19 cellular contexts compared by ENCODE assay signal in genomic region chr16:8590161-8590688, GRCh38. TPM values are rescaled to one million over a fixed set of nuclear protein-coding genes. Genes with fewer than 3 reads are reported as not detected.
DNase-seq lines count a peak whose midpoint lies in the region; FAIRE-seq and TF ChIP-seq lines count a peak whose summit lies in the region.
"Had no signal": no experiment of that assay in that cellular context is flagged by ENCODE, and none has a peak within 500 bp of the region (broad histone marks: within the 10 kb centered on the region; RNA-seq: fewer than 3 reads in every experiment).

TSS of gene TMEM114 (minus strand) at chr16:8590511. CDS start at chr16:8589838, 673 bp downstream.

- H3K9me3 ChIP-seq in HUES6 (ENCODE audit: control insufficient read depth, insufficient read depth, low read depth, low read length) (peaks cover 9% of the 10 kb centered on the region; the same call in 1 of the 2 replicates), H1 (ENCODE audit: insufficient read depth in 2 of 2, low read depth in 1 of 2, low read length in 1 of 2) (peaks cover 0 to 4% of the 10 kb centered on the region in 2 experiments; a peak in 1 of 4 replicates), neural cell (ENCODE audit: low read length) (no peaks in the 10 kb centered on the region)
- H3K9me3 ChIP-seq: BE2C, HAP-1, psoas muscle, SJSA1, uterus had no signal

- POLR2A ChIA-PET in H1 (lab: Charles Lee; ENCODE audit: partially characterized antibody): interaction anchor here (1.1 to 2.4 kb wide), 8 partner anchors 9 to 242 kb away, joined by 3 to 10 read pairs (median 4); no protein-coding TSS in a partner anchor

- peak within 1 kb of the TSS; percentile 97 for H2BK15ac ChIP-seq in H1 (ENCODE audit: low read length)

- 3% methylated on average over 20 of the region's 22 CpGs; no CpG with 5 or more reads in 1 of the 2 experiments for WGBS in H1 (ENCODE audit: extremely low coverage in 1 of 2, insufficient coverage in 1 of 2, insufficient read length in 1 of 2, insufficient replicate concordance in 2 of 2, low coverage in 1 of 2, low lambda C conversion rate in 2 of 2, missing lambda C conversion rate in 1 of 2), 2 experiments

- H3K27me3 ChIP-seq in HUES6 (ENCODE audit: control insufficient read depth, insufficient read depth, low read length) (peaks cover 97% of the 10 kb centered on the region), H1 (replicated peaks in 1 of 4; ENCODE audit: control insufficient read depth in 3 of 4, extremely low read depth in 1 of 4, insufficient read depth in 3 of 4, low read length in 3 of 4) (peaks cover 10 to 33% (median 21%) of the 10 kb centered on the region in 4 experiments), neural cell (ENCODE audit: insufficient read depth, low read depth, low read length) (peaks cover 35% of the 10 kb centered on the region)

- H4K5ac ChIP-seq in H1 (ENCODE audit: insufficient read length, low read depth, low read length): peak within 1 kb of the TSS; percentile 18

- H3K4me3 Mint-ChIP-seq in endothelial cell (ENCODE audit: unreplicated experiment): no peak within 1 kb of the TSS
- H3K4me3 Mint-ChIP-seq: activated naive CD4-positive, alpha-beta T cell treated with anti-CD3 and anti-CD28 coated beads for 36 hours had no signal

- no peak for FAIRE-seq in H1 (lab: Jason Lieb, UNC)

- CTCF ChIA-PET in H1 (lab: Charles Lee; ENCODE audit: partially characterized antibody): interaction anchor here (0.7 to 12.4 kb wide), 7 partner anchors 9 to 545 kb away, joined by 3 to 162 read pairs (median 4); no protein-coding TSS in a partner anchor

- H2BK5ac ChIP-seq in H1 (ENCODE audit: low read depth, low read length): no peak within 1 kb of the TSS

- no peak for TF ChIP-seq POLR2A in H1 (IDR thresholded peaks at IDR 0.05; ENCODE audit: control extremely low read depth in 1 of 2, low read depth in 2 of 2, low read length in 2 of 2)

- H4K91ac ChIP-seq in H1 (replicated peaks; ENCODE audit: insufficient read length, low read length): no peak within 1 kb of the TSS

- H2AFZ ChIP-seq in H1 (ENCODE audit: low read length): peak within 1 kb of the TSS; percentile 48; the same call in 1 of the 2 replicates
- H2AFZ ChIP-seq in neural cell (ENCODE audit: low read depth, low read length): no peak within 1 kb of the TSS

- TF ChIP-seq RAD21 in H1 (IDR thresholded peaks at IDR 0.05 in 1 of 2, conservative IDR thresholded peaks at IDR 0.05 in 1 of 2; ENCODE audit: low read depth in 2 of 2, low read length in 2 of 2): no peak
- no peak for TF ChIP-seq RAD21 in neural cell (conservative IDR thresholded peaks at IDR 0.05)

- no peak within 1 kb of the TSS for H3K14ac ChIP-seq in H1 (ENCODE audit: insufficient read length)

- H3K4me1 Mint-ChIP-seq in endothelial cell (ENCODE audit: unreplicated experiment): peaks cover 5% of the 10 kb centered on the region

- peak within 1 kb of the TSS; percentile 74 for H3K4me3 ChIP-seq in HUES6 (ENCODE audit: low read depth, low read length)
- H3K4me3 ChIP-seq in H1 (ENCODE audit: extremely low read depth in 1 of 4, insufficient read depth in 2 of 4, low read depth in 3 of 4, low read length in 4 of 4): peak within 1 kb of the TSS; percentile 52 to 69 (median 60)
- H3K4me3 ChIP-seq in neural cell (ENCODE audit: low read length): peak within 1 kb of the TSS; percentile 67
- H3K4me3 ChIP-seq: HAP-1, psoas muscle, SJSA1, uterus had no signal

- no peak within 1 kb of the TSS for H3K4ac ChIP-seq in H1 (replicated peaks; ENCODE audit: insufficient read length, low read depth, low read length)

- H3K27ac Mint-ChIP-seq in endothelial cell (ENCODE audit: unreplicated experiment): no peak within 1 kb of the TSS
- H3K27ac Mint-ChIP-seq: activated naive CD4-positive, alpha-beta T cell treated with anti-CD3 and anti-CD28 coated beads for 36 hours had no signal

- H3K27ac ChIP-seq in HUES6 (ENCODE audit: low read depth, low read length) (no peak within 1 kb of the TSS), H1 (ENCODE audit: low read depth, low read length) (no peak within 1 kb of the TSS), neural cell (ENCODE audit: low read length) (no peak within 1 kb of the TSS)
- H3K27ac ChIP-seq: psoas muscle, SJSA1, uterus had no signal

- no peaks in the 10 kb centered on the region for H3K79me2 ChIP-seq in H1 (ENCODE audit: control insufficient read depth in 1 of 2, insufficient read depth in 2 of 2, low read length in 2 of 2)
- H3K79me2 ChIP-seq in neural cell (replicated peaks; ENCODE audit: insufficient read depth, low read length): no peaks in the 10 kb centered on the region

- peak within 1 kb of the TSS; percentile 98 for H2AK5ac ChIP-seq in H1 (ENCODE audit: low read depth, low read length)

- no peak within 1 kb of the TSS for H2BK120ac ChIP-seq in H1 (replicated peaks; ENCODE audit: low read depth, low read length)

- H4K8ac ChIP-seq in H1 (ENCODE audit: extremely low read depth, insufficient read depth, low read length): peak within 1 kb of the TSS; percentile 81

- H2BK20ac ChIP-seq in H1 (ENCODE audit: low read length): 0 out of 2 replicates have a peak within 1 kb of the TSS, but pooled peaks have one; percentile 15

- H3K36me3 ChIP-seq in HUES6 (ENCODE audit: control insufficient read depth, insufficient read depth, low read length) (no peaks in the 10 kb centered on the region), H1 (ENCODE audit: control insufficient read depth in 2 of 4, insufficient read depth in 4 of 4, low read length in 3 of 4) (no peaks in the 10 kb centered on the region), neural cell (ENCODE audit: insufficient read depth, low read length) (no peaks in the 10 kb centered on the region)
- H3K36me3 ChIP-seq: BE2C, HAP-1, SJSA1, uterus had no signal

- peaks cover 7% of the 10 kb centered on the region for H3K27me3 Mint-ChIP-seq in endothelial cell (ENCODE audit: unreplicated experiment)

- H3K4me1 ChIP-seq in HUES6 (ENCODE audit: control insufficient read depth, insufficient read depth, low read length) (peaks cover 11% of the 10 kb centered on the region; the same call in 1 of the 2 replicates), H1 (replicated peaks in 1 of 4; ENCODE audit: control insufficient read depth in 3 of 4, insufficient read depth in 4 of 4, low read length in 3 of 4) (peaks cover 0 to 12% (median 5%) of the 10 kb centered on the region in 4 experiments; a peak in 3 of 7 replicates)
- H3K4me1 ChIP-seq: BE2C, HAP-1, psoas muscle, SJSA1, uterus had no signal

- no peak within 1 kb of the TSS for H3K23ac ChIP-seq in H1 (ENCODE audit: insufficient read length)

- TF ChIP-seq EP300 in H1 (IDR thresholded peaks at IDR 0.05; ENCODE audit: borderline replicate concordance in 1 of 2, low read depth in 2 of 2, low read length in 2 of 2) (no peak), neural cell (conservative IDR thresholded peaks at IDR 0.05; ENCODE audit: poor library complexity, severe bottlenecking) (no peak)

- H3K9ac ChIP-seq in HUES6 (ENCODE audit: low read length) (no peak within 1 kb of the TSS), H1 (replicated peaks in 1 of 4; ENCODE audit: extremely low read depth in 1 of 4, low read depth in 3 of 4, low read length in 3 of 4) (peak within 1 kb of the TSS in 3 of 4 experiments; percentile 7 to 18 (median 8); a peak in 2 of 7 replicates), neural cell (ENCODE audit: low read length) (peak within 1 kb of the TSS; percentile 18)

- TF ChIP-seq CTCF in H1 (IDR thresholded peaks at IDR 0.05; ENCODE audit: control extremely low read depth in 1 of 3, insufficient read depth in 1 of 3, low read depth in 1 of 3, low read length in 3 of 3): no peak
- no peak for TF ChIP-seq CTCF in neural cell (IDR thresholded peaks at IDR 0.05; ENCODE audit: poor library complexity, severe bottlenecking)
- no peak for TF ChIP-seq CTCF in endothelial cell (IDR thresholded peaks at IDR 0.05; ENCODE audit: unreplicated experiment)

- H4K20me1 ChIP-seq in H1 (replicated peaks in 1 of 2; ENCODE audit: control insufficient read depth in 1 of 2, insufficient read depth in 2 of 2, low read length in 2 of 2): peaks cover 0 to 7% of the 10 kb centered on the region in 2 experiments
- H4K20me1 ChIP-seq in neural cell (ENCODE audit: insufficient read depth): no peaks in the 10 kb centered on the region

- DNase-seq in COLO668 (lab: John Stamatoyannopoulos, UW; ENCODE audit: unreplicated experiment) (peak; percentile 47), H1 (ENCODE audit: low read depth in 1 of 2, low spot score in 2 of 2) (peak in 1 of 2 experiments; percentile 65), T1000 (lab: John Stamatoyannopoulos, UW) (no peak), HuH-7 (ENCODE audit: low spot score) (no peak), endothelial cell (ENCODE audit: low spot score) (no peak), SK-N-DZ (ENCODE audit: low spot score) (no peak)
- DNase-seq: activated naive CD4-positive, alpha-beta T cell treated with anti-CD3 and anti-CD28 coated beads for 36 hours; BE2C; central memory CD4-positive, alpha-beta T cell; erythroblast; NCI-H2081 treated with DMSO at 0.1 percent for 48 hours; NK-92 treated with Interleukin-12 subunit alpha and Interleukin-12 subunit beta, amount 100 ng/mL, for 24 hours; psoas muscle; uterus had no signal

- H3K56ac ChIP-seq in H1 (replicated peaks; ENCODE audit: insufficient read length, low read depth, low read length): peak within 1 kb of the TSS; percentile 94

- no peaks in the 10 kb centered on the region for H3K79me1 ChIP-seq in H1 (ENCODE audit: low read depth, low read length)

- H3K9me3 Mint-ChIP-seq in endothelial cell (ENCODE audit: unreplicated experiment): no peaks in the 10 kb centered on the region
- H3K9me3 Mint-ChIP-seq: activated naive CD4-positive, alpha-beta T cell treated with anti-CD3 and anti-CD28 coated beads for 36 hours had no signal

- H3K4me2 ChIP-seq in H1 (ENCODE audit: insufficient read depth in 1 of 2, low read depth in 2 of 2, low read length in 2 of 2): peak within 1 kb of the TSS; percentile 89 to 100
- H3K4me2 ChIP-seq in neural cell (ENCODE audit: low read length): peak within 1 kb of the TSS; percentile 48

- no peaks in the 10 kb centered on the region for H3F3A ChIP-seq in neural cell (ENCODE audit: insufficient read depth, low read length, poor library complexity, severe bottlenecking)

- H3K23me2 ChIP-seq in H1 (ENCODE audit: low read depth, low read length): peaks cover 25% of the 10 kb centered on the region

- H3K9me2 ChIP-seq in neural cell (ENCODE audit: insufficient read depth, low read length): no peaks in the 10 kb centered on the region

- peak within 1 kb of the TSS; percentile 87; the same call in 1 of the 2 replicates for H2BK12ac ChIP-seq in H1 (ENCODE audit: low read depth, low read length)

- peak within 1 kb of the TSS; percentile 83 for H3K18ac ChIP-seq in H1 (ENCODE audit: extremely low read depth, low read length)

- no peaks in the 10 kb centered on the region for H3K36me3 Mint-ChIP-seq in endothelial cell (ENCODE audit: low read depth, unreplicated experiment)

RNA-seq across cellular contexts. Expression of gene TMEM114, which starts in this region (rescaled TPM):
- 1.6 TPM in 2 replicates for total RNA-seq in H1 (2021; fragmentation: NEBNext Ultra II Directional; extraction: Animal tissue kit (Norgen Biotek cat#: 25700))
- 2.9 and 5.4 TPM in 2 replicates for polyA plus RNA-seq in H1 (2011; rRNA removed)
- 4.3 TPM for polyA plus RNA-seq in H1 (2011; cell fraction: cytosol; rRNA removed)
- polyA plus RNA-seq in H1 (2011; cell fraction: nucleus; rRNA removed): 4.4 TPM
- 1.0 to 3.6 TPM (median 2.7 TPM) in 4 replicates for polyA plus RNA-seq in H1 (2012, experiment 1 of 2)
- 1.5 TPM for polyA plus RNA-seq in H1 (2012, experiment 2 of 2)
- 0.55 TPM for polyA plus RNA-seq in H1 (2013, experiment 1 of 2)
- polyA plus RNA-seq in H1 (2013, experiment 2 of 2): 0.70 TPM
- polyA minus RNA-seq in H1 (2011; rRNA and poly(A)+ RNA removed): 0.19 and 0.80 TPM in 2 replicates
- not detected for polyA minus RNA-seq in H1 (2011; cell fraction: cytosol; rRNA and poly(A)+ RNA removed)
- polyA minus RNA-seq in H1 (2011; cell fraction: nucleus; rRNA and poly(A)+ RNA removed): not detected
- polyA plus RNA-seq in neural cell: 0.62 TPM in 1 of 2 replicates, not detected in the other
- not detected in 2 replicates for polyA minus RNA-seq in neural cell
- not detected for total RNA-seq in endothelial cell (ENCODE audit: unreplicated experiment)
- polyA plus RNA-seq in SK-N-DZ (2014; cell fraction: cytosol; rRNA removed): not detected in 2 replicates
- not detected in 2 replicates for polyA plus RNA-seq in SK-N-DZ (2014; cell fraction: nucleus; rRNA removed)
- total RNA-seq: activated naive CD4-positive, alpha-beta T cell treated with anti-CD3 and anti-CD28 coated beads for 36 hours; mesenteric fat pad; psoas muscle; SJSA1; uterus had no signal
- polyA plus RNA-seq: psoas muscle had no signal
